In genomic region chr6:26232306-26232949, GRCh38 we compare ENCODE assay signal across 8 cellular contexts.
A peak's percentile ranks its signal among the peaks of the same experiment; 100 is the strongest.
DNase-seq lines count a peak whose midpoint lies in the region; ATAC-seq and TF ChIP-seq lines count a peak whose summit lies in the region.

No MANE protein-coding gene starts in this region.

- no peak overlapping the region for H2AFZ ChIP-seq in neuronal stem cell (ENCODE audit: low read length)

- WGBS in neuronal stem cell (ENCODE audit: extremely low coverage in 2 of 2, insufficient read length in 2 of 2, insufficient replicate concordance in 1 of 2), 2 donors = no CpG with 5 or more reads among the region's 8 CpGs

- no peak overlapping the region for H2AK5ac ChIP-seq in neuronal stem cell (ENCODE audit: low read depth, low read length)

- H2BK12ac ChIP-seq in neuronal stem cell (ENCODE audit: low read length) = no peak overlapping the region

- H3K9ac ChIP-seq in NT2/D1 (ENCODE audit: insufficient read length, low read depth) = peak overlapping the region; percentile 83
- no peak overlapping the region for H3K9ac ChIP-seq in neuronal stem cell (ENCODE audit: low read depth, low read length, poor library complexity)

- no peak overlapping the region for H3K14ac ChIP-seq in neuronal stem cell (ENCODE audit: low read length)

- H3K18ac ChIP-seq in neuronal stem cell (ENCODE audit: low read length) = no peak overlapping the region

- H3K4me1 ChIP-seq in NT2/D1 (ENCODE audit: insufficient read depth, insufficient read length) (no peaks in the 10 kb centered on the region), neuronal stem cell (ENCODE audit: control insufficient read depth in 2 of 2, insufficient read depth in 1 of 2, low read depth in 1 of 2, low read length in 2 of 2) (peaks cover 0 to 7% of the 10 kb centered on the region in 2 donors)

- TF ChIP-seq CTCF in GM12864 (IDR thresholded peaks at IDR 0.05; ENCODE audit: low read depth, low read length, missing control alignments) (no peak), choroid plexus epithelial cell (conservative IDR thresholded peaks at IDR 0.05; ENCODE audit: low read depth, low read length) (no peak), GM13977 (IDR thresholded peaks at IDR 0.05; ENCODE audit: extremely low read depth, insufficient read depth, missing control alignments) (no peak)

- no peak overlapping the region for H2BK5ac ChIP-seq in neuronal stem cell (ENCODE audit: low read length)

- H3K4me3 ChIP-seq in GM12864 (ENCODE audit: low read depth, low read length) (peak overlapping the region; percentile 66), NT2/D1 (ENCODE audit: insufficient read length, low read depth) (peak overlapping the region; percentile 61), choroid plexus epithelial cell (ENCODE audit: low read depth, low read length) (peak overlapping the region; percentile 1), neuronal stem cell (ENCODE audit: low read length in 2 of 2) (no peak overlapping the region)

- no peak overlapping the region for H2BK15ac ChIP-seq in neuronal stem cell (ENCODE audit: low read length)

- no peak overlapping the region for H4K91ac ChIP-seq in neuronal stem cell (ENCODE audit: low read depth, low read length, poor library complexity)

- no peaks in the 10 kb centered on the region for H3K27me3 ChIP-seq in NT2/D1 (ENCODE audit: insufficient read depth, insufficient read length)
- H3K27me3 ChIP-seq in neuronal stem cell (ENCODE audit: control insufficient read depth in 3 of 3, insufficient read depth in 3 of 3, low read depth in 1 of 3, low read length in 3 of 3) = no peaks in the 10 kb centered on the region

- H3K79me1 ChIP-seq in neuronal stem cell (ENCODE audit: low read depth, low read length) = no peaks in the 10 kb centered on the region

- H3K36me3 ChIP-seq in NT2/D1 (ENCODE audit: insufficient read depth, insufficient read length, low read length) = no peaks in the 10 kb centered on the region
- peaks cover 0 to 4% of the 10 kb centered on the region in 2 donors for H3K36me3 ChIP-seq in neuronal stem cell (replicated peaks in 1 of 2; ENCODE audit: control insufficient read depth in 2 of 2, insufficient read depth in 2 of 2, low read length in 2 of 2)

- no peak overlapping the region for H2BK120ac ChIP-seq in neuronal stem cell (ENCODE audit: low read depth, low read length)

- H3K27ac ChIP-seq in neuronal stem cell (replicated peaks; ENCODE audit: low read length) = peak overlapping the region; percentile 74

- no peak overlapping the region for H3K4ac ChIP-seq in neuronal stem cell (ENCODE audit: low read length)

- H3K9me3 ChIP-seq in NT2/D1 (ENCODE audit: insufficient read depth, low read length) = no peaks in the 10 kb centered on the region
- no peaks in the 10 kb centered on the region for H3K9me3 ChIP-seq in neuronal stem cell (replicated peaks in 1 of 2; ENCODE audit: control insufficient read depth in 2 of 2, insufficient read depth in 1 of 2, low read depth in 1 of 2, low read length in 2 of 2)

- no peak overlapping the region for H3K23ac ChIP-seq in neuronal stem cell (ENCODE audit: low read depth, low read length, poor library complexity)

- in situ Hi-C loops in GM13977 (cut with MboI; ENCODE audit: low pct_unique_long_range_greater_than_20kb, low sequenced_read_pairs, unreplicated experiment) = loop anchor here (25.0 kb wide), 1 partner anchor 1580 kb away; a partner anchor contains a TSS

- DNase-seq in GM12864 (ENCODE audit: low read depth) (no peak), NT2/D1 (ENCODE audit: low read depth, low spot score) (no peak), choroid plexus epithelial cell (ENCODE audit: low read depth) (no peak), neuronal stem cell (ENCODE audit: low spot score) (no peak), GM13977 (ENCODE audit: low spot score) (no peak)

- no peak for ATAC-seq in HG03565 (IDR thresholded peaks at IDR 0.05; ENCODE audit: unreplicated experiment)
- ATAC-seq in GM19351 (IDR thresholded peaks at IDR 0.05; ENCODE audit: unreplicated experiment) = no peak
- ATAC-seq in GM21367 (IDR thresholded peaks at IDR 0.05; ENCODE audit: unreplicated experiment) = no peak

- H3K4me2 ChIP-seq in neuronal stem cell (ENCODE audit: insufficient read depth, low read length, poor library complexity, severe bottlenecking) = no peak overlapping the region

- H4K8ac ChIP-seq in neuronal stem cell (ENCODE audit: low read depth, low read length) = no peak overlapping the region

Comparison
In these comparisons a context has a peak if more than half of its experiments do, and no peak if none do; other contexts are left out.
1. H3K4me3 ChIP-seq: peak in GM12864 (single experiment), NT2/D1 (single experiment) and choroid plexus epithelial cell (single experiment); none in neuronal stem cell (0 of 2).